ENCODE assay signal across 18 cellular contexts in genomic region chr2:171235262-171235881, GRCh38.
DNase-seq lines count a peak whose midpoint lies in the region; ATAC-seq, FAIRE-seq and TF ChIP-seq lines count a peak whose summit lies in the region.
"Had no signal": no experiment of that assay in that cellular context is flagged by ENCODE, and none has a peak within 500 bp of the region (broad histone marks: within the 10 kb centered on the region; RNA-seq: fewer than 3 reads in every experiment).

No MANE protein-coding gene starts in this region.

- ATAC-seq in GM23338 (no peak), GM21360 (IDR thresholded peaks at IDR 0.05; ENCODE audit: unreplicated experiment) (no peak)

- H3K4me1 ChIP-seq in GM23338 (ENCODE audit: insufficient read depth): no peaks in the 10 kb centered on the region
- H3K4me1 ChIP-seq: HAP-1 had no signal

- H3K79me2 ChIP-seq in GM23338 (replicated peaks; ENCODE audit: insufficient read depth): no peaks in the 10 kb centered on the region

- H3K4me3 Mint-ChIP-seq in GM23338: no peak overlapping the region
- H3K4me3 Mint-ChIP-seq in immature natural killer cell: no peak overlapping the region
- no peak overlapping the region for H3K4me3 Mint-ChIP-seq in Calu3 (ENCODE audit: low read depth, unreplicated experiment)
- H3K4me3 Mint-ChIP-seq: CD4-positive, alpha-beta memory T cell; HFFc6 had no signal

- H3K27me3 ChIP-seq in GM23338 (ENCODE audit: insufficient read depth): no peaks in the 10 kb centered on the region
- no peaks in the 10 kb centered on the region for H3K27me3 ChIP-seq in bronchial epithelial cell (ENCODE audit: control insufficient read depth, insufficient read depth, low read length)

- H3K27me3 Mint-ChIP-seq in GM23338 (ENCODE audit: insufficient read depth, low read depth, poor library complexity) (no peaks in the 10 kb centered on the region), immature natural killer cell (ENCODE audit: low read depth in 3 of 3) (peaks cover 2 to 6% (median 4%) of the 10 kb centered on the region in 3 donors), Calu3 (ENCODE audit: unreplicated experiment) (no peaks in the 10 kb centered on the region)

- DNase-seq in GM23338 (ENCODE audit: low spot score): no peak
- DNase-seq in bronchial epithelial cell (ENCODE audit: low read depth): peak; percentile 12
- DNase-seq in islet precursor cell: peak; percentile 89
- DNase-seq in COR-L47 (lab: John Stamatoyannopoulos, UW): no peak
- DNase-seq in immature natural killer cell: no peak
- DNase-seq in Calu3: no peak
- DNase-seq: C1 segment of cervical spinal cord; CD4-positive, alpha-beta memory T cell; DMS53; DMS79 treated with DMSO at 0.1 percent for 48 hours; GDM1; GM23248; HFFc6 had no signal

- intact Hi-C loops in Calu3 (cut with micrococcal nuclease; ENCODE audit: unreplicated experiment): no loop called here

- no peak overlapping the region for H3K4me2 ChIP-seq in GM23338

- H3K4me1 Mint-ChIP-seq in GM23338 (peaks cover 2% of the 10 kb centered on the region; the same call in 1 of the 3 replicates), immature natural killer cell (peaks cover 0 to 6% of the 10 kb centered on the region in 2 donors), Calu3 (ENCODE audit: low read depth, unreplicated experiment) (no peaks in the 10 kb centered on the region)

- H3K4me3 ChIP-seq in GM23338 (no peak overlapping the region), bronchial epithelial cell (ENCODE audit: low read depth, low read length) (no peak overlapping the region)
- H3K4me3 ChIP-seq: GM23248, HAP-1 had no signal

- BruUV-seq in Calu3 (replicated peaks; lab: Mats Ljungman, UMichigan): no TSS peak

- no peaks in the 10 kb centered on the region for H3K9me2 ChIP-seq in GM23338 (ENCODE audit: insufficient read depth)

- H3K27ac ChIP-seq in GM23338 (ENCODE audit: low read depth): no peak overlapping the region
- H3K27ac ChIP-seq: GM23248 had no signal

- no peaks in the 10 kb centered on the region for H3F3A ChIP-seq in GM23338 (replicated peaks; ENCODE audit: low read depth)

- H3K27ac Mint-ChIP-seq in GM23338: no peak overlapping the region
- no peak overlapping the region for H3K27ac Mint-ChIP-seq in immature natural killer cell
- H3K27ac Mint-ChIP-seq in Calu3 (ENCODE audit: unreplicated experiment): no peak overlapping the region
- H3K27ac Mint-ChIP-seq: CD4-positive, alpha-beta memory T cell; HFFc6 had no signal

- peak overlapping the region; percentile 53 for H2AFZ ChIP-seq in GM23338
- H2AFZ ChIP-seq: GM23248 had no signal

- no peaks in the 10 kb centered on the region for H4K20me1 ChIP-seq in GM23338 (replicated peaks; ENCODE audit: insufficient read depth)

- H3K36me3 ChIP-seq in GM23338 (ENCODE audit: insufficient read depth): no peaks in the 10 kb centered on the region
- H3K36me3 ChIP-seq in bronchial epithelial cell (ENCODE audit: control insufficient read depth, insufficient read depth, low read length): no peaks in the 10 kb centered on the region
- H3K36me3 ChIP-seq: HAP-1 had no signal

- H3K9me3 Mint-ChIP-seq in GM23338: peaks cover 3% of the 10 kb centered on the region; the same call in 2 of the 3 replicates
- H3K9me3 Mint-ChIP-seq in immature natural killer cell: no peaks in the 10 kb centered on the region
- H3K9me3 Mint-ChIP-seq in Calu3 (ENCODE audit: low read depth, unreplicated experiment): no peaks in the 10 kb centered on the region
- H3K9me3 Mint-ChIP-seq: HFFc6 had no signal

- CTCF ChIA-PET in Calu3 (lab: Charles Lee): no interaction called here

- TF ChIP-seq CTCF in GM23338 (conservative IDR thresholded peaks at IDR 0.05; ENCODE audit: low read depth in 2 of 2) (0 out of 4 replicates have a peak, but pooled peaks of 1 of the 2 experiments have one; percentile 7), bronchial epithelial cell (IDR thresholded peaks at IDR 0.05; ENCODE audit: insufficient read depth, low read length, severe bottlenecking) (no peak), Calu3 (IDR thresholded peaks at IDR 0.05; ENCODE audit: unreplicated experiment) (no peak)

- peaks cover 13% of the 10 kb centered on the region for H3K36me3 Mint-ChIP-seq in GM23338 (ENCODE audit: low read depth)
- H3K36me3 Mint-ChIP-seq in immature natural killer cell: no peaks in the 10 kb centered on the region
- no peaks in the 10 kb centered on the region for H3K36me3 Mint-ChIP-seq in Calu3 (ENCODE audit: insufficient read depth, unreplicated experiment)
- H3K36me3 Mint-ChIP-seq: CD4-positive, alpha-beta memory T cell had no signal

- FAIRE-seq in bronchial epithelial cell (lab: Jason Lieb, UNC): no peak
- FAIRE-seq: GM12891, GM18507, H54 had no signal

TF ChIP-seq in GM23338, 12 proteins besides CTCF, POLR2A, EP300 and RAD21:
- no peak for TF ChIP-seq REST (IDR thresholded peaks at IDR 0.05; ENCODE audit: unreplicated experiment)
- no peak for TF ChIP-seq NANOG (IDR thresholded peaks at IDR 0.05; ENCODE audit: borderline replicate concordance)

Comparison
In these comparisons a context has a peak if more than half of its experiments do, and no peak if none do; other contexts are left out.
1. DNase-seq: peak in bronchial epithelial cell (single experiment) and islet precursor cell (single experiment); none in GM23338 (single experiment), COR-L47 (single experiment), immature natural killer cell (0 of 3) and Calu3 (single experiment).